ENCODE assay signal across 1 cellular context in the genomic region with DNA sequence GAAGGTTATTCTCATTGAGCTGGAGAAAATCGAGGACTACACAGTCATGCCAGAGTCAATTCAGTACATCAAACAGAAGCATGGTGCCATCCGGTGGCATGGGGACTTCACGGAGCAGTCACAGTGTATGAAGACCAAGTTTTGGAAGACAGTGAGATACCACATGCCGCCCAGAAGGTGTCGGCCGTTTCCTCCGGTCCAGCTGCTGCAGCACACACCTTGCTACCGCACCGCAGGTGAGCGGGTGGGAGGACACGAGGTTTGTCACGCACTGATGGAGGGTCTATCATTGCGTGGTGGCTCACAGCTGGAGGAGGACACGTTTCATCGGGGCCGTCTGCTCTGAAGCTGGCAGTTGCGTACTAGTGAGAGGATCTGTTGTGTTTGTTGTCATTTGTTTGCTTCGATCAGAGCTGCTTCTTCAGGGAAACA.
TF ChIP-seq lines count a peak whose summit lies in the region.

No MANE protein-coding gene starts in this region.

TF ChIP-seq in HepG2, 621 proteins besides CTCF, POLR2A, EP300 and RAD21 (continued from another document and continues in another):
- TF ChIP-seq, protein P1, sequence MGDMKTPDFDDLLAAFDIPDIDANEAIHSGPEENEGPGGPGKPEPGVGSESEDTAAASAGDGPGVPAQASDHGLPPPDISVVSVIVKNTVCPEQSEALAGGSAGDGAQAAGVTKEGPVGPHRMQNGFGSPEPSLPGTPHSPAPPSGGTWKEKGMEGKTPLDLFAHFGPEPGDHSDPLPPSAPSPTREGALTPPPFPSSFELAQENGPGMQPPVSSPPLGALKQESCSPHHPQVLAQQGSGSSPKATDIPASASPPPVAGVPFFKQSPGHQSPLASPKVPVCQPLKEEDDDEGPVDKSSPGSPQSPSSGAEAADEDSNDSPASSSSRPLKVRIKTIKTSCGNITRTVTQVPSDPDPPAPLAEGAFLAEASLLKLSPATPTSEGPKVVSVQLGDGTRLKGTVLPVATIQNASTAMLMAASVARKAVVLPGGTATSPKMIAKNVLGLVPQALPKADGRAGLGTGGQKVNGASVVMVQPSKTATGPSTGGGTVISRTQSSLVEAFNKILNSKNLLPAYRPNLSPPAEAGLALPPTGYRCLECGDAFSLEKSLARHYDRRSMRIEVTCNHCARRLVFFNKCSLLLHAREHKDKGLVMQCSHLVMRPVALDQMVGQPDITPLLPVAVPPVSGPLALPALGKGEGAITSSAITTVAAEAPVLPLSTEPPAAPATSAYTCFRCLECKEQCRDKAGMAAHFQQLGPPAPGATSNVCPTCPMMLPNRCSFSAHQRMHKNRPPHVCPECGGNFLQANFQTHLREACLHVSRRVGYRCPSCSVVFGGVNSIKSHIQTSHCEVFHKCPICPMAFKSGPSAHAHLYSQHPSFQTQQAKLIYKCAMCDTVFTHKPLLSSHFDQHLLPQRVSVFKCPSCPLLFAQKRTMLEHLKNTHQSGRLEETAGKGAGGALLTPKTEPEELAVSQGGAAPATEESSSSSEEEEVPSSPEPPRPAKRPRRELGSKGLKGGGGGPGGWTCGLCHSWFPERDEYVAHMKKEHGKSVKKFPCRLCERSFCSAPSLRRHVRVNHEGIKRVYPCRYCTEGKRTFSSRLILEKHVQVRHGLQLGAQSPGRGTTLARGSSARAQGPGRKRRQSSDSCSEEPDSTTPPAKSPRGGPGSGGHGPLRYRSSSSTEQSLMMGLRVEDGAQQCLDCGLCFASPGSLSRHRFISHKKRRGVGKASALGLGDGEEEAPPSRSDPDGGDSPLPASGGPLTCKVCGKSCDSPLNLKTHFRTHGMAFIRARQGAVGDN (CRISPR knock-in tag; IDR thresholded peaks at IDR 0.05), result peak; percentile 55; the same call in 1 of the 2 replicates
- TF ChIP-seq ZFP62 (CRISPR knock-in tag; IDR thresholded peaks at IDR 0.05) (no peak), REL (CRISPR knock-in tag; conservative IDR thresholded peaks at IDR 0.05) (no peak), ZSCAN22 (CRISPR knock-in tag; IDR thresholded peaks at IDR 0.05) (no peak), ZNF788 (CRISPR knock-in tag; IDR thresholded peaks at IDR 0.05; ENCODE audit: borderline replicate concordance) (0 out of 2 replicates have a peak, but pooled peaks have one; percentile 41), GTF2F1 (IDR thresholded peaks at IDR 0.05; ENCODE audit: low read length) (no peak), YEATS4 (CRISPR knock-in tag; IDR thresholded peaks at IDR 0.05; ENCODE audit: borderline replicate concordance) (no peak), NFIC (IDR thresholded peaks at IDR 0.05; ENCODE audit: low read length) (no peak), ZNF605 (CRISPR knock-in tag; IDR thresholded peaks at IDR 0.05) (0 out of 2 replicates have a peak, but pooled peaks have one; percentile 15), STAG1 (CRISPR knock-in tag; IDR thresholded peaks at IDR 0.05) (peak; percentile 71), ZNF878 (CRISPR knock-in tag; IDR thresholded peaks at IDR 0.05) (no peak), ELF1 (CRISPR knock-in tag; IDR thresholded peaks at IDR 0.05) (no peak), REXO4 (CRISPR knock-in tag; IDR thresholded peaks at IDR 0.05; ENCODE audit: borderline replicate concordance) (no peak), ZNF598 (CRISPR knock-in tag; IDR thresholded peaks at IDR 0.05; ENCODE audit: borderline replicate concordance) (no peak), ZNF343 (CRISPR knock-in tag; IDR thresholded peaks at IDR 0.05) (no peak), ZKSCAN5 (CRISPR knock-in tag; IDR thresholded peaks at IDR 0.05) (no peak), ZNF619 (CRISPR knock-in tag; IDR thresholded peaks at IDR 0.05) (0 out of 2 replicates have a peak, but pooled peaks have one; percentile 11), EEA1 (CRISPR knock-in tag; IDR thresholded peaks at IDR 0.05; ENCODE audit: borderline replicate concordance) (0 out of 2 replicates have a peak, but pooled peaks have one; percentile 55), ATM (IDR thresholded peaks at IDR 0.05; ENCODE audit: borderline replicate concordance) (no peak), ZNF224 (CRISPR knock-in tag; IDR thresholded peaks at IDR 0.05) (no peak), SMAD1 (CRISPR knock-in tag; IDR thresholded peaks at IDR 0.05; ENCODE audit: borderline replicate concordance, low read depth) (no peak), DNMT1 (CRISPR knock-in tag; IDR thresholded peaks at IDR 0.05) (0 out of 2 replicates have a peak, but pooled peaks have one; percentile 28), TEAD3 (CRISPR knock-in tag; optimal IDR thresholded peaks at IDR 0.05; ENCODE audit: borderline replicate concordance) (peak; percentile 1), SPEN (CRISPR knock-in tag; IDR thresholded peaks at IDR 0.05; ENCODE audit: low read depth) (no peak)
- TF ChIP-seq, protein P2, sequence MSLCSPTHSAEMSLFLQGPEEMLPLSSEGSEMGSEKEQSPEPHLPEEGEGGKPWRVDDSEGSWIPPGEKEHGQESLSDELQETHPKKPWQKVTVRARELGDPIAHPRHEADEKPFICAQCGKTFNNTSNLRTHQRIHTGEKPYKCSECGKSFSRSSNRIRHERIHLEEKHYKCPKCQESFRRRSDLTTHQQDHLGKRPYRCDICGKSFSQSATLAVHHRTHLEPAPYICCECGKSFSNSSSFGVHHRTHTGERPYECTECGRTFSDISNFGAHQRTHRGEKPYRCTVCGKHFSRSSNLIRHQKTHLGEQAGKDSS (CRISPR knock-in tag; IDR thresholded peaks at IDR 0.05; ENCODE audit: borderline replicate concordance, low read depth), result 0 out of 2 replicates have a peak, but pooled peaks have one; percentile 20
- TF ChIP-seq, protein P3, sequence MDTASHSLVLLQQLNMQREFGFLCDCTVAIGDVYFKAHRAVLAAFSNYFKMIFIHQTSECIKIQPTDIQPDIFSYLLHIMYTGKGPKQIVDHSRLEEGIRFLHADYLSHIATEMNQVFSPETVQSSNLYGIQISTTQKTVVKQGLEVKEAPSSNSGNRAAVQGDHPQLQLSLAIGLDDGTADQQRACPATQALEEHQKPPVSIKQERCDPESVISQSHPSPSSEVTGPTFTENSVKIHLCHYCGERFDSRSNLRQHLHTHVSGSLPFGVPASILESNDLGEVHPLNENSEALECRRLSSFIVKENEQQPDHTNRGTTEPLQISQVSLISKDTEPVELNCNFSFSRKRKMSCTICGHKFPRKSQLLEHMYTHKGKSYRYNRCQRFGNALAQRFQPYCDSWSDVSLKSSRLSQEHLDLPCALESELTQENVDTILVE (CRISPR knock-in tag; IDR thresholded peaks at IDR 0.05), result no peak
- TF ChIP-seq, protein P4, sequence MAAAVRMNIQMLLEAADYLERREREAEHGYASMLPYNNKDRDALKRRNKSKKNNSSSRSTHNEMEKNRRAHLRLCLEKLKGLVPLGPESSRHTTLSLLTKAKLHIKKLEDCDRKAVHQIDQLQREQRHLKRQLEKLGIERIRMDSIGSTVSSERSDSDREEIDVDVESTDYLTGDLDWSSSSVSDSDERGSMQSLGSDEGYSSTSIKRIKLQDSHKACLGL (CRISPR knock-in tag; IDR thresholded peaks at IDR 0.05), result no peak
- TF ChIP-seq, protein P5, sequence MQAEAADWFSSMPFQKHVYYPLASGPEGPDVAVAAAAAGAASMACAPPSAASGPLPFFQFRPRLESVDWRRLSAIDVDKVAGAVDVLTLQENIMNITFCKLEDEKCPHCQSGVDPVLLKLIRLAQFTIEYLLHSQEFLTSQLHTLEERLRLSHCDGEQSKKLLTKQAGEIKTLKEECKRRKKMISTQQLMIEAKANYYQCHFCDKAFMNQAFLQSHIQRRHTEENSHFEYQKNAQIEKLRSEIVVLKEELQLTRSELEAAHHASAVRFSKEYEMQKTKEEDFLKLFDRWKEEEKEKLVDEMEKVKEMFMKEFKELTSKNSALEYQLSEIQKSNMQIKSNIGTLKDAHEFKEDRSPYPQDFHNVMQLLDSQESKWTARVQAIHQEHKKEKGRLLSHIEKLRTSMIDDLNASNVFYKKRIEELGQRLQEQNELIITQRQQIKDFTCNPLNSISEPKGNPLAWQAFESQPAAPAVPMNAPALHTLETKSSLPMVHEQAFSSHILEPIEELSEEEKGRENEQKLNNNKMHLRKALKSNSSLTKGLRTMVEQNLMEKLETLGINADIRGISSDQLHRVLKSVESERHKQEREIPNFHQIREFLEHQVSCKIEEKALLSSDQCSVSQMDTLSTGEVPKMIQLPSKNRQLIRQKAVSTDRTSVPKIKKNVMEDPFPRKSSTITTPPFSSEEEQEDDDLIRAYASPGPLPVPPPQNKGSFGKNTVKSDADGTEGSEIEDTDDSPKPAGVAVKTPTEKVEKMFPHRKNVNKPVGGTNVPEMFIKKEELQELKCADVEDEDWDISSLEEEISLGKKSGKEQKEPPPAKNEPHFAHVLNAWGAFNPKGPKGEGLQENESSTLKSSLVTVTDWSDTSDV (CRISPR knock-in tag; IDR thresholded peaks at IDR 0.05), result 0 out of 2 replicates have a peak, but pooled peaks have one; percentile 33
- TF ChIP-seq, protein P6, sequence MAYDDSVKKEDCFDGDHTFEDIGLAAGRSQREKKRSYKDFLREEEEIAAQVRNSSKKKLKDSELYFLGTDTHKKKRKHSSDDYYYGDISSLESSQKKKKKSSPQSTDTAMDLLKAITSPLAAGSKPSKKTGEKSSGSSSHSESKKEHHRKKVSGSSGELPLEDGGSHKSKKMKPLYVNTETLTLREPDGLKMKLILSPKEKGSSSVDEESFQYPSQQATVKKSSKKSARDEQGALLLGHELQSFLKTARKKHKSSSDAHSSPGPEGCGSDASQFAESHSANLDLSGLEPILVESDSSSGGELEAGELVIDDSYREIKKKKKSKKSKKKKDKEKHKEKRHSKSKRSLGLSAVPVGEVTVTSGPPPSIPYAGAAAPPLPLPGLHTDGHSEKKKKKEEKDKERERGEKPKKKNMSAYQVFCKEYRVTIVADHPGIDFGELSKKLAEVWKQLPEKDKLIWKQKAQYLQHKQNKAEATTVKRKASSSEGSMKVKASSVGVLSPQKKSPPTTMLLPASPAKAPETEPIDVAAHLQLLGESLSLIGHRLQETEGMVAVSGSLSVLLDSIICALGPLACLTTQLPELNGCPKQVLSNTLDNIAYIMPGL (CRISPR knock-in tag; IDR thresholded peaks at IDR 0.05; ENCODE audit: borderline replicate concordance in 1 of 2, low read depth in 1 of 2), result 0 out of 4 replicates have a peak, but pooled peaks of 1 of the 2 experiments have one; percentile 1
- TF ChIP-seq, protein P7, sequence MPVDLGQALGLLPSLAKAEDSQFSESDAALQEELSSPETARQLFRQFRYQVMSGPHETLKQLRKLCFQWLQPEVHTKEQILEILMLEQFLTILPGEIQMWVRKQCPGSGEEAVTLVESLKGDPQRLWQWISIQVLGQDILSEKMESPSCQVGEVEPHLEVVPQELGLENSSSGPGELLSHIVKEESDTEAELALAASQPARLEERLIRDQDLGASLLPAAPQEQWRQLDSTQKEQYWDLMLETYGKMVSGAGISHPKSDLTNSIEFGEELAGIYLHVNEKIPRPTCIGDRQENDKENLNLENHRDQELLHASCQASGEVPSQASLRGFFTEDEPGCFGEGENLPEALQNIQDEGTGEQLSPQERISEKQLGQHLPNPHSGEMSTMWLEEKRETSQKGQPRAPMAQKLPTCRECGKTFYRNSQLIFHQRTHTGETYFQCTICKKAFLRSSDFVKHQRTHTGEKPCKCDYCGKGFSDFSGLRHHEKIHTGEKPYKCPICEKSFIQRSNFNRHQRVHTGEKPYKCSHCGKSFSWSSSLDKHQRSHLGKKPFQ (CRISPR knock-in tag; IDR thresholded peaks at IDR 0.05; ENCODE audit: insufficient replicate concordance), result no peak
- TF ChIP-seq, protein P8, sequence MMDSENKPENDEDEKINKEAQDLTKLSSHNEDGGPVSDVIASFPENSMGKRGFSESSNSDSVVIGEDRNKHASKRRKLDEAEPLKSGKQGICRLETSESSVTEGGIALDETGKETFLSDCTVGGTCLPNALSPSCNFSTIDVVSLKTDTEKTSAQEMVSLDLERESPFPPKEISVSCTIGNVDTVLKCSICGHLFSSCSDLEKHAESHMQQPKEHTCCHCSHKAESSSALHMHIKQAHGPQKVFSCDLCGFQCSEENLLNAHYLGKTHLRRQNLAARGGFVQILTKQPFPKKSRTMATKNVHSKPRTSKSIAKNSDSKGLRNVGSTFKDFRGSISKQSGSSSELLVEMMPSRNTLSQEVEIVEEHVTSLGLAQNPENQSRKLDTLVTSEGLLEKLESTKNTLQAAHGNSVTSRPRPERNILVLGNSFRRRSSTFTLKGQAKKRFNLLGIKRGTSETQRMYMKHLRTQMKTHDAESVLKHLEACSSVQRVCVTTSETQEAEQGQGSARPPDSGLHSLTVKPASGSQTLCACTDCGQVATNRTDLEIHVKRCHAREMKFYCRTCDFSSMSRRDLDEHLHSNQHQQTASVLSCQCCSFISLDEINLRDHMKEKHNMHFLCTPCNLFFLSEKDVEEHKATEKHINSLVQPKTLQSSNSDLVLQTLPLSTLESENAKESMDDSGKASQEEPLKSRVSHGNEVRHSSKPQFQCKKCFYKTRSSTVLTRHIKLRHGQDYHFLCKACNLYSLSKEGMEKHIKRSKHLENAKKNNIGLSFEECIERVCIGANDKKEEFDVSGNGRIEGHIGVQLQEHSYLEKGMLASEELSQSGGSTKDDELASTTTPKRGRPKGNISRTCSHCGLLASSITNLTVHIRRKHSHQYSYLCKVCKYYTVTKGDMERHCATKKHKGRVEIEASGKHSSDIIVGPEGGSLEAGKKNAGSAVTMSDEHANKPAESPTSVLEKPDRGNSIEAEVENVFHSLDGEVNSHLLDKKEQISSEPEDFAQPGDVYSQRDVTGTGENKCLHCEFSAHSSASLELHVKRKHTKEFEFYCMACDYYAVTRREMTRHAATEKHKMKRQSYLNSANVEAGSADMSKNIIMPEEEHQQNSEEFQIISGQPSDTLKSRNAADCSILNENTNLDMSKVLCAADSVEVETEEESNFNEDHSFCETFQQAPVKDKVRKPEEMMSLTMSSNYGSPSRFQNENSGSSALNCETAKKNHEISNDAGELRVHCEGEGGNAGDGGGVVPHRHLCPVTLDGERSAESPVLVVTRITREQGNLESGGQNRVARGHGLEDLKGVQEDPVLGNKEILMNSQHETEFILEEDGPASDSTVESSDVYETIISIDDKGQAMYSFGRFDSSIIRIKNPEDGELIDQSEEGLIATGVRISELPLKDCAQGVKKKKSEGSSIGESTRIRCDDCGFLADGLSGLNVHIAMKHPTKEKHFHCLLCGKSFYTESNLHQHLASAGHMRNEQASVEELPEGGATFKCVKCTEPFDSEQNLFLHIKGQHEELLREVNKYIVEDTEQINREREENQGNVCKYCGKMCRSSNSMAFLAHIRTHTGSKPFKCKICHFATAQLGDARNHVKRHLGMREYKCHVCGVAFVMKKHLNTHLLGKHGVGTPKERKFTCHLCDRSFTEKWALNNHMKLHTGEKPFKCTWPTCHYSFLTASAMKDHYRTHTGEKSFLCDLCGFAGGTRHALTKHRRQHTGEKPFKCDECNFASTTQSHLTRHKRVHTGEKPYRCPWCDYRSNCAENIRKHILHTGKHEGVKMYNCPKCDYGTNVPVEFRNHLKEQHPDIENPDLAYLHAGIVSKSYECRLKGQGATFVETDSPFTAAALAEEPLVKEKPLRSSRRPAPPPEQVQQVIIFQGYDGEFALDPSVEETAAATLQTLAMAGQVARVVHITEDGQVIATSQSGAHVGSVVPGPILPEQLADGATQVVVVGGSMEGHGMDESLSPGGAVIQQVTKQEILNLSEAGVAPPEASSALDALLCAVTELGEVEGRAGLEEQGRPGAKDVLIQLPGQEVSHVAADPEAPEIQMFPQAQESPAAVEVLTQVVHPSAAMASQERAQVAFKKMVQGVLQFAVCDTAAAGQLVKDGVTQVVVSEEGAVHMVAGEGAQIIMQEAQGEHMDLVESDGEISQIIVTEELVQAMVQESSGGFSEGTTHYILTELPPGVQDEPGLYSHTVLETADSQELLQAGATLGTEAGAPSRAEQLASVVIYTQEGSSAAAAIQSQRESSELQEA (CRISPR knock-in tag; IDR thresholded peaks at IDR 0.05; ENCODE audit: not compliant biosample characterization), result no peak
